Comparison of ENCODE assay signal across 8 cellular contexts in genomic region chr2:202912824-202913223, GRCh38. TPM values are rescaled to one million over a fixed set of nuclear protein-coding genes. Genes with fewer than 3 reads are reported as not detected.
DNase-seq lines count a peak whose midpoint lies in the region; ATAC-seq and TF ChIP-seq lines count a peak whose summit lies in the region.
"Not testable (repeated sequence)": the region's sequence is repeated elsewhere in the genome, so short reads cannot be mapped to it uniquely, and the experiment has no call there.

No MANE protein-coding gene starts in this region.

- H3K9me3 Mint-ChIP-seq in Caco-2 (ENCODE audit: unreplicated experiment); osteocyte (ENCODE audit: unreplicated experiment): not testable (repeated sequence)

- H4K20me1 ChIP-seq in SK-N-SH (ENCODE audit: insufficient read depth), result not testable (repeated sequence)

- H3K4me3 ChIP-seq in Caco-2 (ENCODE audit: low read depth, low read length), result peak overlapping the region; percentile 55
- H3K4me3 ChIP-seq in HUES64 (ENCODE audit: low read length), result peak overlapping the region; percentile 99
- H3K4me3 ChIP-seq in SK-N-SH (ENCODE audit: low read depth in 2 of 2, low read length in 1 of 2), result peak overlapping the region; percentile 66 to 93
- peak overlapping the region; percentile 64 to 69 for H3K4me3 ChIP-seq in ascending aorta
- H3K4me3 ChIP-seq in epithelial cell of proximal tubule (ENCODE audit: low read depth, low read length), result peak overlapping the region; percentile 92
- H3K4me3 ChIP-seq in thoracic aorta, result peak overlapping the region; percentile 82

- TF ChIP-seq RAD21 in SK-N-SH (IDR thresholded peaks at IDR 0.05; ENCODE audit: low read length), result not testable (repeated sequence)

- H3F3A ChIP-seq in SK-N-SH (replicated peaks; ENCODE audit: insufficient read depth), result peaks cover 10% of the 10 kb centered on the region

- H3K9ac ChIP-seq in HUES64 (ENCODE audit: low read depth, low read length) (peak overlapping the region; percentile 97), SK-N-SH (peak overlapping the region; percentile 92)

- H3K27me3 ChIP-seq in Caco-2 (replicated peaks; ENCODE audit: control insufficient read depth, insufficient read depth, low read length); HUES64 (ENCODE audit: insufficient read depth, low read length); SK-N-SH (ENCODE audit: insufficient read depth); ascending aorta; thoracic aorta (replicated peaks; ENCODE audit: insufficient read depth): not testable (repeated sequence)

- peak overlapping the region; percentile 82; the same call in 1 of the 2 replicates for H2AFZ ChIP-seq in SK-N-SH (ENCODE audit: low read depth)

- not testable (repeated sequence) for BruUV-seq in Caco-2 (replicated peaks; lab: Mats Ljungman, UMichigan)

- CTCF ChIA-PET in Caco-2 (lab: Charles Lee); SK-N-SH (lab: Yijun Ruan, JAX): not testable (repeated sequence)

- H3K27ac ChIP-seq in HUES64 (ENCODE audit: low read depth, low read length), result not testable (repeated sequence)
- H3K27ac ChIP-seq in SK-N-SH (ENCODE audit: low read depth in 2 of 2, low read length in 1 of 2), result peak overlapping the region; percentile 45 to 67
- H3K27ac ChIP-seq in ascending aorta, result peak overlapping the region; percentile 82
- H3K27ac ChIP-seq in thoracic aorta, result peak overlapping the region; percentile 79 to 90

- peak overlapping the region; percentile 97 for H3K4me3 Mint-ChIP-seq in Caco-2 (ENCODE audit: unreplicated experiment)
- peak overlapping the region; percentile 98 for H3K4me3 Mint-ChIP-seq in osteocyte (ENCODE audit: unreplicated experiment)

- H3K36me3 ChIP-seq in Caco-2 (ENCODE audit: control insufficient read depth, insufficient read depth, low read length); HUES64 (ENCODE audit: insufficient read depth, low read length); SK-N-SH (replicated peaks in 1 of 2; ENCODE audit: control insufficient read depth in 1 of 2, insufficient read depth in 2 of 2, low read length in 1 of 2); ascending aorta; thoracic aorta: not testable (repeated sequence)

- H3K79me2 ChIP-seq in SK-N-SH (ENCODE audit: insufficient read depth), result peaks cover 47% of the 10 kb centered on the region

- intact Hi-C loops in Caco-2 (cut with micrococcal nuclease; ENCODE audit: unreplicated experiment), result loop anchor here (5.0 to 10.0 kb wide), 2 partner anchors 182 to 324 kb away; partner anchors contain the start of gene CYP20A1
- intact Hi-C loops in ascending aorta (cut with DNase I), result loop anchor here (2.0 to 5.0 kb wide), 4 partner anchors 99 to 536 kb away; partner anchors contain the start of genes BMPR2, CYP20A1, FAM117B and NBEAL1

- H3K36me3 Mint-ChIP-seq in Caco-2 (ENCODE audit: insufficient read depth, unreplicated experiment); osteocyte (ENCODE audit: unreplicated experiment): not testable (repeated sequence)

- H3K4me1 Mint-ChIP-seq in Caco-2 (ENCODE audit: low read depth, unreplicated experiment) (peaks cover 12% of the 10 kb centered on the region), osteocyte (ENCODE audit: unreplicated experiment) (peaks cover 21% of the 10 kb centered on the region)

- ATAC-seq in left lobe of liver, result peak; percentile 5
- not testable (repeated sequence) for ATAC-seq in thoracic aorta (ENCODE audit: insufficient number of reproducible peaks, low FRiP score, low read depth)

- TF ChIP-seq EP300 in SK-N-SH (IDR thresholded peaks at IDR 0.05; ENCODE audit: borderline replicate concordance in 1 of 2, low read depth in 1 of 2, low read length in 1 of 2), result not testable (repeated sequence)

- TF ChIP-seq CTCF in Caco-2 (IDR thresholded peaks at IDR 0.05; ENCODE audit: insufficient read depth in 1 of 2, low read depth in 1 of 2, low read length in 1 of 2, severe bottlenecking in 1 of 2, unreplicated experiment in 1 of 2); SK-N-SH (IDR thresholded peaks at IDR 0.05); ascending aorta (IDR thresholded peaks at IDR 0.05); epithelial cell of proximal tubule (conservative IDR thresholded peaks at IDR 0.05; ENCODE audit: low read depth, low read length); osteocyte (IDR thresholded peaks at IDR 0.05); thoracic aorta (IDR thresholded peaks at IDR 0.05): not testable (repeated sequence)

- peak overlapping the region; percentile 92 for H3K27ac Mint-ChIP-seq in Caco-2 (ENCODE audit: unreplicated experiment)
- peak overlapping the region; percentile 80 for H3K27ac Mint-ChIP-seq in osteocyte (ENCODE audit: unreplicated experiment)

- not testable (repeated sequence) for H3K4me1 ChIP-seq in Caco-2; HUES64 (ENCODE audit: insufficient read depth, low read length); SK-N-SH (ENCODE audit: control insufficient read depth in 1 of 2, insufficient read depth in 2 of 2, low read depth in 1 of 2, low read length in 1 of 2)
- H3K4me1 ChIP-seq in ascending aorta, result peaks cover 0 to 11% of the 10 kb centered on the region in 2 donors
- H3K4me1 ChIP-seq in thoracic aorta (ENCODE audit: control insufficient read depth in 1 of 2, low read depth in 2 of 2), result peaks cover 13 to 20% of the 10 kb centered on the region in 2 donors

- not testable (repeated sequence) for H3K27me3 Mint-ChIP-seq in Caco-2 (ENCODE audit: insufficient read depth, unreplicated experiment); osteocyte (ENCODE audit: unreplicated experiment)

- H3K9me3 ChIP-seq in Caco-2; HUES64 (ENCODE audit: insufficient read depth, low read depth, low read length); SK-N-SH; ascending aorta; thoracic aorta: not testable (repeated sequence)

- POLR2A ChIA-PET in Caco-2 (lab: Charles Lee); SK-N-SH (lab: Yijun Ruan, JAX): not testable (repeated sequence)

- peak overlapping the region; percentile 79 for H3K4me2 ChIP-seq in SK-N-SH

- 26% methylated on average over 3 of the region's 8 CpGs for WGBS in HUES64
- WGBS in SK-N-SH (ENCODE audit: low lambda C conversion rate), result 9% methylated on average over 7 of the region's 8 CpGs

- not testable (repeated sequence) for DNase-seq in Caco-2; SK-N-SH; ascending aorta (ENCODE audit: low spot score in 2 of 2); epithelial cell of proximal tubule (ENCODE audit: low read depth); left lobe of liver (ENCODE audit: low spot score); osteocyte (ENCODE audit: extremely low spot score, unreplicated experiment); thoracic aorta (ENCODE audit: low spot score)

- H3K9me2 ChIP-seq in SK-N-SH, result not testable (repeated sequence)

RNA-seq across cellular contexts. Expression of gene CARF, which starts 0.7 kb away (rescaled TPM):
- 4.3 and 4.9 TPM in 2 replicates for total RNA-seq in Caco-2 (2022)
- polyA plus RNA-seq in HUES64 (2013, experiment 1 of 2), result 2.6 TPM
- 3.6 TPM for polyA plus RNA-seq in HUES64 (2013, experiment 2 of 2)
- polyA plus RNA-seq in SK-N-SH (2012; rRNA removed), result 4.6 and 8.3 TPM in 2 replicates
- polyA plus RNA-seq in SK-N-SH (2012; cell fraction: cytosol; rRNA removed), result 5.1 and 5.9 TPM in 2 replicates
- polyA plus RNA-seq in SK-N-SH (2012; cell fraction: nucleus; rRNA removed), result 9.4 and 21.3 TPM in 2 replicates
- 26.2 TPM for total RNA-seq in ascending aorta
- 1.5 and 5.5 TPM in 2 replicates for total RNA-seq in epithelial cell of proximal tubule
- 3.6 TPM for total RNA-seq in left lobe of liver
- total RNA-seq in osteocyte, result 16.6 and 17.0 TPM in 2 replicates
- 10 to 100 TPM; 10.5 to 25.6 TPM for total RNA-seq in thoracic aorta

RNA-seq across cellular contexts. Expression of gene WDR12, which starts 1.4 kb away (rescaled TPM):
- 117 and 118 TPM in 2 replicates for total RNA-seq in Caco-2 (2022)
- polyA plus RNA-seq in HUES64 (2013, experiment 1 of 2), result 86.7 TPM
- polyA plus RNA-seq in HUES64 (2013, experiment 2 of 2), result 110 TPM
- polyA plus RNA-seq in SK-N-SH (2012; rRNA removed), result 21.2 and 41.0 TPM in 2 replicates
- polyA plus RNA-seq in SK-N-SH (2012; cell fraction: cytosol; rRNA removed), result 38.0 and 46.9 TPM in 2 replicates
- polyA plus RNA-seq in SK-N-SH (2012; cell fraction: nucleus; rRNA removed), result 18.8 and 49.4 TPM in 2 replicates
- total RNA-seq in ascending aorta, result 2.1 TPM
- total RNA-seq in epithelial cell of proximal tubule, result 17.8 and 52.9 TPM in 2 replicates
- 19.3 TPM for total RNA-seq in left lobe of liver
- total RNA-seq in osteocyte, result 47.9 and 49.3 TPM in 2 replicates
- total RNA-seq in thoracic aorta, result 10 to 100 TPM in 1 of 2 donors, 1 to 10 TPM in 1; 7.7 to 18.6 TPM

RNA-seq across cellular contexts. Expression of gene ICA1L, which starts 41.3 kb away (rescaled TPM):
- total RNA-seq in Caco-2 (2022) (3.7 and 5.5 TPM in 2 replicates), ascending aorta (0.43 TPM), epithelial cell of proximal tubule (1.7 and 3.3 TPM in 2 replicates), left lobe of liver (0.63 TPM), osteocyte (4.9 and 6.5 TPM in 2 replicates), thoracic aorta (10 to 100 TPM; 12.9 to 13.7 TPM)
- polyA plus RNA-seq in HUES64 (2013, experiment 1 of 2), result 1.00 TPM
- polyA plus RNA-seq in HUES64 (2013, experiment 2 of 2), result 1.7 TPM
- 3.7 and 5.9 TPM in 2 replicates for polyA plus RNA-seq in SK-N-SH (2012; rRNA removed)
- 3.9 and 4.1 TPM in 2 replicates for polyA plus RNA-seq in SK-N-SH (2012; cell fraction: cytosol; rRNA removed)
- 11.5 and 20.8 TPM in 2 replicates for polyA plus RNA-seq in SK-N-SH (2012; cell fraction: nucleus; rRNA removed)
